11 cellular contexts compared by ENCODE assay signal in genomic region chr1:12593621-12594066, GRCh38. TPM values are rescaled to one million over a fixed set of nuclear protein-coding genes. Genes with fewer than 3 reads are reported as not detected.
DNase-seq lines count a peak whose midpoint lies in the region; ATAC-seq, FAIRE-seq and TF ChIP-seq lines count a peak whose summit lies in the region.
"Had no signal": no experiment of that assay in that cellular context is flagged by ENCODE, and none has a peak within 500 bp of the region (broad histone marks: within the 10 kb centered on the region; RNA-seq: fewer than 3 reads in every experiment).

No MANE protein-coding gene starts in this region.

- peak overlapping the region; percentile 21 for H3K27ac Mint-ChIP-seq in activated T-helper 17 cell treated with anti-CD3 and anti-CD28 coated beads, Interleukin-2, amount 50 U/mL, for 72 hours

- no peaks in the 10 kb centered on the region for H3K9me3 Mint-ChIP-seq in activated T-helper 17 cell treated with anti-CD3 and anti-CD28 coated beads, Interleukin-2, amount 50 U/mL, for 72 hours

- peaks cover 31% of the 10 kb centered on the region for H3K36me3 Mint-ChIP-seq in activated T-helper 17 cell treated with anti-CD3 and anti-CD28 coated beads, Interleukin-2, amount 50 U/mL, for 72 hours (ENCODE audit: low read depth)

- DNase-seq in GM03348 (ENCODE audit: low spot score) (peak; percentile 77), left ventricle myocardium superior (peak; percentile 68), sciatic nerve (ENCODE audit: low spot score) (no peak), H54 (ENCODE audit: insufficient read length, low spot score) (no peak)
- no peak for DNase-seq in activated CD4-positive, CD25-positive, alpha-beta regulatory T cell (lab: John Stamatoyannopoulos, UW)
- DNase-seq in stimulated activated CD4-positive, alpha-beta T cell treated with anti-CD3 and anti-CD28 coated beads, Interleukin-4, amount 100 ng/mL, for 4 hours = no peak
- DNase-seq: activated CD4-positive, alpha-beta T cell treated with anti-CD3 and anti-CD28 coated beads for 4 hours; NCI-H446 had no signal

- no peak for FAIRE-seq in H54 (lab: Jason Lieb, UNC)

- intact Hi-C loops in left ventricle myocardium superior (cut with micrococcal nuclease) = no loop called here
- intact Hi-C loops in sciatic nerve (cut with DNase I) = no loop called here

- H3K4me3 Mint-ChIP-seq in activated T-helper 17 cell treated with anti-CD3 and anti-CD28 coated beads, Interleukin-2, amount 50 U/mL, for 72 hours = peak overlapping the region; percentile 59

- ATAC-seq in activated T-helper 17 cell treated with anti-CD3 and anti-CD28 coated beads, Interleukin-2, amount 50 U/mL, for 72 hours (replicated peaks) = no peak
- ATAC-seq in left ventricle myocardium superior (peak; percentile 14), sciatic nerve (peak; percentile 16), HG03135 (IDR thresholded peaks at IDR 0.05; ENCODE audit: unreplicated experiment) (no peak)

- no peak for TF ChIP-seq POLR2A in H54 (IDR thresholded peaks at IDR 0.05; ENCODE audit: low read depth, low read length)

- no peaks in the 10 kb centered on the region for H3K27me3 Mint-ChIP-seq in activated T-helper 17 cell treated with anti-CD3 and anti-CD28 coated beads, Interleukin-2, amount 50 U/mL, for 72 hours

- peaks cover 24% of the 10 kb centered on the region for H3K4me1 Mint-ChIP-seq in activated T-helper 17 cell treated with anti-CD3 and anti-CD28 coated beads, Interleukin-2, amount 50 U/mL, for 72 hours

RNA-seq across cellular contexts. Expression of gene DHRS3, which starts 24.4 kb away (rescaled TPM):
- 10 to 100 TPM; 15.9 to 97.8 TPM for total RNA-seq in activated T-helper 17 cell treated with anti-CD3 and anti-CD28 coated beads, Interleukin-2, amount 50 U/mL, for 72 hours
- total RNA-seq in left ventricle myocardium superior (79.6 TPM), sciatic nerve (271 TPM)

RNA-seq across cellular contexts. Expression of gene AADACL4, which starts 50.2 kb away (rescaled TPM):
- total RNA-seq in activated T-helper 17 cell treated with anti-CD3 and anti-CD28 coated beads, Interleukin-2, amount 50 U/mL, for 72 hours = not detected
- total RNA-seq in left ventricle myocardium superior = not detected
- total RNA-seq in sciatic nerve = not detected
- total RNA-seq: mononuclear cell had no signal

Comparison
In these comparisons a context has a peak if more than half of its experiments do, and no peak if none do; other contexts are left out.
1. DNase-seq: peak in GM03348 (single experiment) and left ventricle myocardium superior (single experiment); none in sciatic nerve (single experiment), activated CD4-positive, CD25-positive, alpha-beta regulatory T cell (0 of 4), stimulated activated CD4-positive, alpha-beta T cell treated with anti-CD3 and anti-CD28 coated beads, Interleukin-4, amount 100 ng/mL, for 4 hours (0 of 2) and H54 (single experiment).
2. ATAC-seq: peak in left ventricle myocardium superior (single experiment) and sciatic nerve (single experiment); none in activated T-helper 17 cell treated with anti-CD3 and anti-CD28 coated beads, Interleukin-2, amount 50 U/mL, for 72 hours (single experiment) and HG03135 (single experiment).